ENCODE assay signal across 3 cellular contexts in the genomic region with DNA sequence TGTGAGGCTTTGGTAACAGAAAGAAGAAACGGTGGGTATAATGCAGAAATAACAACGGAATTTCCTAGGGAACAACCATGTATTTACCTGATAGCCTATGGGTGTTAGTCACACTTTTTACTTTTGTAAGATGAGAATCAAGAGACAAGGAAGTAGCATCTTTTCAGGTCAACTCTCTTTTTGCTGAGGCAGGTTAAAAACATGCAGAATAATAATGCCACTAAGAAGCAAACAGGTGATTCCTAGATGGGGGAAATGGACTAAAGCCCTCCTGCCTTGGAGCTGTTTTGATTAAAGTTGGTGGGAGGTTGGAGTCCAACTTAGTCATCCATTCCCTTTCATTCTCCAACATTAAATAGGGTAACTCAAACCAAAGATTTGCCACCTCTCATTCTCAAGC.
TF ChIP-seq lines count a peak whose summit lies in the region.

No MANE protein-coding gene starts in this region.

TF ChIP-seq in HepG2, 621 proteins besides CTCF, POLR2A, EP300 and RAD21:
- peak; percentile 10 to 55; a peak in 2 of 4 replicates for TF ChIP-seq MAFK (conservative IDR thresholded peaks at IDR 0.05 in 1 of 2, IDR thresholded peaks at IDR 0.05 in 1 of 2; ENCODE audit: low read length in 2 of 2)
- peak; percentile 27; the same call in 1 of the 2 replicates for TF ChIP-seq MAFF (IDR thresholded peaks at IDR 0.05; ENCODE audit: low read depth, low read length)
- no peak for TF ChIP-seq ZNF713 (CRISPR knock-in tag; IDR thresholded peaks at IDR 0.05)

TF ChIP-seq in IMR-90, 13 proteins besides CTCF, POLR2A, EP300 and RAD21:
- TF ChIP-seq CHD1 (IDR thresholded peaks at IDR 0.05; ENCODE audit: low read depth, low read length) (no peak), CEBPB (IDR thresholded peaks at IDR 0.05; ENCODE audit: low read depth, low read length) (no peak), MAZ (IDR thresholded peaks at IDR 0.05; ENCODE audit: borderline replicate concordance, low read depth, low read length) (no peak), MAFK (IDR thresholded peaks at IDR 0.05; ENCODE audit: low read depth, low read length) (0 out of 2 replicates have a peak, but pooled peaks have one; percentile 14), RCOR1 (IDR thresholded peaks at IDR 0.05; ENCODE audit: insufficient replicate concordance, low read length) (no peak)
- TF ChIP-seq, protein P1, sequence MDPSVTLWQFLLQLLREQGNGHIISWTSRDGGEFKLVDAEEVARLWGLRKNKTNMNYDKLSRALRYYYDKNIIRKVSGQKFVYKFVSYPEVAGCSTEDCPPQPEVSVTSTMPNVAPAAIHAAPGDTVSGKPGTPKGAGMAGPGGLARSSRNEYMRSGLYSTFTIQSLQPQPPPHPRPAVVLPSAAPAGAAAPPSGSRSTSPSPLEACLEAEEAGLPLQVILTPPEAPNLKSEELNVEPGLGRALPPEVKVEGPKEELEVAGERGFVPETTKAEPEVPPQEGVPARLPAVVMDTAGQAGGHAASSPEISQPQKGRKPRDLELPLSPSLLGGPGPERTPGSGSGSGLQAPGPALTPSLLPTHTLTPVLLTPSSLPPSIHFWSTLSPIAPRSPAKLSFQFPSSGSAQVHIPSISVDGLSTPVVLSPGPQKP (IDR thresholded peaks at IDR 0.05; ENCODE audit: borderline replicate concordance, low read depth, low read length) = no peak

TF ChIP-seq in K562, 482 proteins besides CTCF, POLR2A, EP300 and RAD21:
- TF ChIP-seq, protein P2, sequence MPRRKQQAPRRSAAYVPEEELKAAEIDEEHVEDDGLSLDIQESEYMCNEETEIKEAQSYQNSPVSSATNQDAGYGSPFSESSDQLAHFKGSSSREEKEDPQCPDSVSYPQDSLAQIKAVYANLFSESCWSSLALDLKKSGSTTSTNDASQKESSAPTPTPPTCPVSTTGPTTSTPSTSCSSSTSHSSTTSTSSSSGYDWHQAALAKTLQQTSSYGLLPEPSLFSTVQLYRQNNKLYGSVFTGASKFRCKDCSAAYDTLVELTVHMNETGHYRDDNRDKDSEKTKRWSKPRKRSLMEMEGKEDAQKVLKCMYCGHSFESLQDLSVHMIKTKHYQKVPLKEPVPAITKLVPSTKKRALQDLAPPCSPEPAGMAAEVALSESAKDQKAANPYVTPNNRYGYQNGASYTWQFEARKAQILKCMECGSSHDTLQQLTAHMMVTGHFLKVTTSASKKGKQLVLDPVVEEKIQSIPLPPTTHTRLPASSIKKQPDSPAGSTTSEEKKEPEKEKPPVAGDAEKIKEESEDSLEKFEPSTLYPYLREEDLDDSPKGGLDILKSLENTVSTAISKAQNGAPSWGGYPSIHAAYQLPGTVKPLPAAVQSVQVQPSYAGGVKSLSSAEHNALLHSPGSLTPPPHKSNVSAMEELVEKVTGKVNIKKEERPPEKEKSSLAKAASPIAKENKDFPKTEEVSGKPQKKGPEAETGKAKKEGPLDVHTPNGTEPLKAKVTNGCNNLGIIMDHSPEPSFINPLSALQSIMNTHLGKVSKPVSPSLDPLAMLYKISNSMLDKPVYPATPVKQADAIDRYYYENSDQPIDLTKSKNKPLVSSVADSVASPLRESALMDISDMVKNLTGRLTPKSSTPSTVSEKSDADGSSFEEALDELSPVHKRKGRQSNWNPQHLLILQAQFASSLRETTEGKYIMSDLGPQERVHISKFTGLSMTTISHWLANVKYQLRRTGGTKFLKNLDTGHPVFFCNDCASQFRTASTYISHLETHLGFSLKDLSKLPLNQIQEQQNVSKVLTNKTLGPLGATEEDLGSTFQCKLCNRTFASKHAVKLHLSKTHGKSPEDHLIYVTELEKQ (CRISPR knock-in tag; IDR thresholded peaks at IDR 0.05) = no peak
- TF ChIP-seq ZNF316 (IDR thresholded peaks at IDR 0.05) = peak; percentile 53
- no peak for TF ChIP-seq TAL1 (IDR thresholded peaks at IDR 0.05)
- peak; percentile 25 for TF ChIP-seq C11orf30 (IDR thresholded peaks at IDR 0.05; ENCODE audit: low read depth)
